ENCODE assay signal across 10 cellular contexts in genomic region chr3:157447026-157447694, GRCh38. TPM values are rescaled to one million over a fixed set of nuclear protein-coding genes. Genes with fewer than 3 reads are reported as not detected.
DNase-seq lines count a peak whose midpoint lies in the region; ATAC-seq and TF ChIP-seq lines count a peak whose summit lies in the region.
"Had no signal": no experiment of that assay in that cellular context is flagged by ENCODE, and none has a peak within 500 bp of the region (broad histone marks: within the 10 kb centered on the region; RNA-seq: fewer than 3 reads in every experiment).

No MANE protein-coding gene starts in this region.

- H3K4me3 ChIP-seq in OCI-LY3 (ENCODE audit: low read length): no peak overlapping the region
- no peak overlapping the region for H3K4me3 ChIP-seq in epithelial cell of proximal tubule (ENCODE audit: low read depth, low read length)
- H3K4me3 ChIP-seq in thoracic aorta: no peak overlapping the region
- H3K4me3 ChIP-seq: BLaER1 treated with 17β-estradiol and CSF1 and Interleukin-3, amounts not matched to agents 10 nM and 100 nM; right lobe of liver had no signal

- peak; percentile 13 for DNase-seq in NCI-H1105 treated with DMSO at 0.1 percent for 48 hours (lab: John Stamatoyannopoulos, UW)
- DNase-seq in NCI-H1105 (lab: John Stamatoyannopoulos, UW): no peak
- no peak for DNase-seq in epithelial cell of proximal tubule (ENCODE audit: low read depth)
- no peak for DNase-seq in thoracic aorta (ENCODE audit: low spot score)
- DNase-seq in stimulated activated CD4-positive, alpha-beta T cell treated with anti-CD3 and anti-CD28 coated beads, Interleukin-15, amount 100 ng/mL, for 24 hours: no peak
- DNase-seq: right lobe of liver had no signal

- peak; percentile 73 for TF ChIP-seq CTCF in OCI-LY3 (IDR thresholded peaks at IDR 0.05; ENCODE audit: low read depth, low read length)
- peak; percentile 84 for TF ChIP-seq CTCF in epithelial cell of proximal tubule (conservative IDR thresholded peaks at IDR 0.05; ENCODE audit: low read depth, low read length)
- peak; percentile 41 for TF ChIP-seq CTCF in thoracic aorta (IDR thresholded peaks at IDR 0.05)

- no peak overlapping the region for H3K4me2 ChIP-seq in OCI-LY3 (ENCODE audit: low read length)

- H3K27me3 ChIP-seq in OCI-LY3 (ENCODE audit: low read depth, low read length) (no peaks in the 10 kb centered on the region), thoracic aorta (replicated peaks; ENCODE audit: insufficient read depth) (no peaks in the 10 kb centered on the region)
- H3K27me3 ChIP-seq: BLaER1 treated with 17β-estradiol and CSF1 and Interleukin-3, amounts not matched to agents 10 nM and 100 nM; right lobe of liver had no signal

- H4K20me1 ChIP-seq in OCI-LY3 (ENCODE audit: insufficient read depth, low read length): no peaks in the 10 kb centered on the region

- ATAC-seq in thoracic aorta (ENCODE audit: insufficient number of reproducible peaks, low FRiP score, low read depth) (no peak), GM21529 (IDR thresholded peaks at IDR 0.05; ENCODE audit: unreplicated experiment) (no peak), HG02642 (IDR thresholded peaks at IDR 0.05; ENCODE audit: poor library complexity, unreplicated experiment) (no peak)
- ATAC-seq: right lobe of liver had no signal

- no peaks in the 10 kb centered on the region for H3K79me2 ChIP-seq in OCI-LY3 (ENCODE audit: low read length)

- H3K9ac ChIP-seq in OCI-LY3 (ENCODE audit: low read length): no peak overlapping the region

- H3K27ac ChIP-seq in OCI-LY3 (ENCODE audit: low read length) (no peak overlapping the region), thoracic aorta (no peak overlapping the region)
- H3K27ac ChIP-seq: right lobe of liver had no signal

- H3K9me3 ChIP-seq in OCI-LY3 (ENCODE audit: insufficient read depth, low read length): no peaks in the 10 kb centered on the region
- no peaks in the 10 kb centered on the region for H3K9me3 ChIP-seq in thoracic aorta
- H3K9me3 ChIP-seq: right lobe of liver had no signal

- H3K4me1 ChIP-seq in OCI-LY3 (ENCODE audit: low read length) (peaks cover 8% of the 10 kb centered on the region), thoracic aorta (ENCODE audit: control insufficient read depth in 1 of 2, low read depth in 2 of 2) (no peaks in the 10 kb centered on the region)
- H3K4me1 ChIP-seq: right lobe of liver had no signal

- no peak overlapping the region for H2AFZ ChIP-seq in OCI-LY3 (ENCODE audit: low read depth, low read length)

- H3K36me3 ChIP-seq in OCI-LY3 (replicated peaks; ENCODE audit: low read depth, low read length) (no peaks in the 10 kb centered on the region), thoracic aorta (no peaks in the 10 kb centered on the region)
- H3K36me3 ChIP-seq: right lobe of liver had no signal

RNA-seq across cellular contexts. Expression of gene PTX3, which starts 10.5 kb away (rescaled TPM):
- total RNA-seq in epithelial cell of proximal tubule (6.1 and 24.2 TPM in 2 replicates), thoracic aorta (100 to 1,000 TPM in 1 of 2 donors, 1 to 10 TPM in 1; 5.0 to 175 TPM)

RNA-seq across cellular contexts. Expression of gene VEPH1, which starts 56.1 kb away (rescaled TPM):
- total RNA-seq in epithelial cell of proximal tubule: 3.7 and 20.7 TPM in 2 replicates
- under 1 TPM in 1 of 2 donors, not detected in 1; 0.21 TPM for total RNA-seq in thoracic aorta
